16 cellular contexts compared by ENCODE assay signal in genomic region chr9:137244486-137245449, GRCh38. TPM values are rescaled to one million over a fixed set of nuclear protein-coding genes. Genes with fewer than 3 reads are reported as not detected.
DNase-seq lines count a peak whose midpoint lies in the region; ATAC-seq and TF ChIP-seq lines count a peak whose summit lies in the region.
"Had no signal": no experiment of that assay in that cellular context is flagged by ENCODE, and none has a peak within 500 bp of the region (broad histone marks: within the 10 kb centered on the region; RNA-seq: fewer than 3 reads in every experiment).

No MANE protein-coding gene starts in this region.

- H3K36me3 Mint-ChIP-seq in endodermal cell (ENCODE audit: low read depth) (peaks cover 19% of the 10 kb centered on the region), type B pancreatic cell (peaks cover 17% of the 10 kb centered on the region)

- H3K27ac ChIP-seq in left ventricle myocardium inferior (replicated peaks) (peak overlapping the region; percentile 27), right atrium auricular region (no peak overlapping the region), endodermal cell (ENCODE audit: low read depth, low read length) (no peak overlapping the region)
- H3K27ac ChIP-seq: C4-2B, heart right ventricle had no signal

- H3K9me3 Mint-ChIP-seq in endodermal cell (no peaks in the 10 kb centered on the region), type B pancreatic cell (no peaks in the 10 kb centered on the region)
- H3K9me3 Mint-ChIP-seq: activated naive CD4-positive, alpha-beta T cell treated with anti-CD3 and anti-CD28 coated beads for 36 hours had no signal

- H3K9ac ChIP-seq in NT2/D1 (ENCODE audit: insufficient read length, low read depth) (peak overlapping the region; percentile 2), endodermal cell (ENCODE audit: extremely low read depth, low read length, poor library complexity, severe bottlenecking) (no peak overlapping the region)

- intact Hi-C loops in left ventricle myocardium inferior (cut with micrococcal nuclease) (no loop called here), left colon (cut with DNase I, micrococcal nuclease) (no loop called here)

- DNase-seq in left ventricle myocardium inferior (no peak), right atrium auricular region (ENCODE audit: low spot score) (no peak), NT2/D1 (ENCODE audit: low read depth, low spot score) (no peak), endodermal cell (peak; percentile 76), type B pancreatic cell (ENCODE audit: extremely low spot score, unreplicated experiment) (no peak), left colon (no peak)
- no peak for DNase-seq in stimulated activated CD4-positive, alpha-beta T cell treated with anti-CD3 and anti-CD28 coated beads, Interleukin-1b, Interleukin-23, amount 100 ng/mL, for 48 hours
- DNase-seq: activated CD4-positive, alpha-beta T cell treated with anti-CD3 and anti-CD28 coated beads for 36 hours; activated naive CD4-positive, alpha-beta T cell treated with anti-CD3 and anti-CD28 coated beads for 36 hours; heart right ventricle; NCI-H1694; SIG-M5; small intestine had no signal

- peak overlapping the region; percentile 85 for H3K4me3 Mint-ChIP-seq in endodermal cell
- peak overlapping the region; percentile 34 for H3K4me3 Mint-ChIP-seq in type B pancreatic cell
- H3K4me3 Mint-ChIP-seq: activated CD4-positive, alpha-beta T cell treated with anti-CD3 and anti-CD28 coated beads for 36 hours had no signal

- H3K27ac Mint-ChIP-seq in endodermal cell (peak overlapping the region; percentile 70), type B pancreatic cell (peak overlapping the region; percentile 51)
- H3K27ac Mint-ChIP-seq: activated CD4-positive, alpha-beta T cell treated with anti-CD3 and anti-CD28 coated beads for 36 hours; activated naive CD4-positive, alpha-beta T cell treated with anti-CD3 and anti-CD28 coated beads for 36 hours had no signal

- H3K27me3 Mint-ChIP-seq in endodermal cell (ENCODE audit: insufficient read depth), result peaks cover 4% of the 10 kb centered on the region
- H3K27me3 Mint-ChIP-seq in type B pancreatic cell, result peaks cover 4% of the 10 kb centered on the region
- H3K27me3 Mint-ChIP-seq: activated CD4-positive, alpha-beta T cell treated with anti-CD3 and anti-CD28 coated beads for 36 hours had no signal

- H3K9me3 ChIP-seq in left ventricle myocardium inferior (replicated peaks) (no peaks in the 10 kb centered on the region), right atrium auricular region (no peaks in the 10 kb centered on the region), NT2/D1 (ENCODE audit: insufficient read depth, low read length) (no peaks in the 10 kb centered on the region), endodermal cell (ENCODE audit: control insufficient read depth, low read length) (no peaks in the 10 kb centered on the region)
- H3K9me3 ChIP-seq: heart right ventricle had no signal

- no peaks in the 10 kb centered on the region for H3K27me3 ChIP-seq in left ventricle myocardium inferior (ENCODE audit: low read depth)
- H3K27me3 ChIP-seq in right atrium auricular region, result no peaks in the 10 kb centered on the region
- H3K27me3 ChIP-seq in NT2/D1 (ENCODE audit: insufficient read depth, insufficient read length), result peaks cover 6% of the 10 kb centered on the region
- H3K27me3 ChIP-seq in endodermal cell (ENCODE audit: control insufficient read depth, insufficient read depth, low read length, poor library complexity, severe bottlenecking), result no peaks in the 10 kb centered on the region
- H3K27me3 ChIP-seq: heart right ventricle had no signal

- H3K4me3 ChIP-seq in left ventricle myocardium inferior (no peak overlapping the region), right atrium auricular region (no peak overlapping the region), NT2/D1 (ENCODE audit: insufficient read length, low read depth) (no peak overlapping the region), endodermal cell (ENCODE audit: low read length) (peak overlapping the region; percentile 92)
- H3K4me3 ChIP-seq: heart right ventricle had no signal

- TF ChIP-seq CTCF in left ventricle myocardium inferior (IDR thresholded peaks at IDR 0.05; ENCODE audit: borderline replicate concordance) (no peak), right atrium auricular region (IDR thresholded peaks at IDR 0.05) (no peak), endodermal cell (conservative IDR thresholded peaks at IDR 0.05) (no peak), type B pancreatic cell (conservative IDR thresholded peaks at IDR 0.05) (no peak)

- H3K4me1 ChIP-seq in left ventricle myocardium inferior, result peaks cover 54% of the 10 kb centered on the region
- peaks cover 0 to 33% of the 10 kb centered on the region in 2 donors for H3K4me1 ChIP-seq in right atrium auricular region
- peaks cover 37% of the 10 kb centered on the region for H3K4me1 ChIP-seq in NT2/D1 (ENCODE audit: insufficient read depth, insufficient read length)
- H3K4me1 ChIP-seq in endodermal cell (ENCODE audit: control insufficient read depth, insufficient read depth, low read length), result peaks cover 14% of the 10 kb centered on the region

- WGBS in endodermal cell (ENCODE audit: insufficient coverage in 1 of 2, insufficient read length in 1 of 2), 2 experiments, result 77 to 82% methylated on average over 31 to 36 of the region's 36 CpGs

- peaks cover 37% of the 10 kb centered on the region for H3K4me1 Mint-ChIP-seq in endodermal cell
- H3K4me1 Mint-ChIP-seq in type B pancreatic cell (ENCODE audit: unreplicated experiment), result peaks cover 26% of the 10 kb centered on the region

- H3K36me3 ChIP-seq in left ventricle myocardium inferior (peaks cover 22% of the 10 kb centered on the region), right atrium auricular region (peaks cover 23% of the 10 kb centered on the region), NT2/D1 (ENCODE audit: insufficient read depth, insufficient read length, low read length) (peaks cover 27% of the 10 kb centered on the region), endodermal cell (ENCODE audit: control insufficient read depth, insufficient read depth, low read length) (peaks cover 22% of the 10 kb centered on the region)

- no peak for ATAC-seq in left colon
- ATAC-seq in GM21360 (IDR thresholded peaks at IDR 0.05; ENCODE audit: unreplicated experiment), result no peak
- ATAC-seq: activated CD4-positive, alpha-beta T cell treated with anti-CD3 and anti-CD28 coated beads for 36 hours; heart right ventricle had no signal

RNA-seq across cellular contexts. Expression of gene TUBB4B, which starts 3.7 kb away (rescaled TPM):
- total RNA-seq in left ventricle myocardium inferior (463 TPM), right atrium auricular region (100 to 1,000 TPM; 310 to 394 TPM), endodermal cell (100 to 1,000 TPM; 328 to 415 TPM), type B pancreatic cell (ENCODE audit: low replicate concordance) (326 and 349 TPM in 2 replicates), left colon (100 to 1,000 TPM; 353 to 486 TPM)
- polyA plus RNA-seq in endodermal cell (2013, experiment 1 of 2), result 395 TPM
- 425 TPM for polyA plus RNA-seq in endodermal cell (2013, experiment 2 of 2)

RNA-seq across cellular contexts. Expression of gene STPG3, which starts 6.3 kb away (rescaled TPM):
- total RNA-seq in left ventricle myocardium inferior (0.58 TPM), right atrium auricular region (not detected), endodermal cell (not detected), type B pancreatic cell (ENCODE audit: low replicate concordance) (0.31 TPM in 1 of 2 replicates, not detected in the other), left colon (not detected)
- not detected for polyA plus RNA-seq in endodermal cell (2013, experiment 1 of 2)
- polyA plus RNA-seq in endodermal cell (2013, experiment 2 of 2), result not detected
- total RNA-seq: activated CD4-positive, alpha-beta T cell treated with anti-CD3 and anti-CD28 coated beads for 36 hours; activated naive CD4-positive, alpha-beta T cell treated with anti-CD3 and anti-CD28 coated beads for 36 hours; mucosa of gallbladder had no signal
- polyA plus RNA-seq: small intestine had no signal

RNA-seq across cellular contexts. Expression of gene NELFB, which starts 10.4 kb away (rescaled TPM):
- total RNA-seq in left ventricle myocardium inferior (35.2 TPM), right atrium auricular region (10 to 100 TPM; 30.0 to 38.0 TPM), endodermal cell (10 to 100 TPM; 73.3 to 86.6 TPM), type B pancreatic cell (ENCODE audit: low replicate concordance) (52.4 and 61.9 TPM in 2 replicates), left colon (10 to 100 TPM; 61.6 to 70.3 TPM)
- polyA plus RNA-seq in endodermal cell (2013, experiment 1 of 2), result 56.8 TPM
- polyA plus RNA-seq in endodermal cell (2013, experiment 2 of 2), result 55.1 TPM

RNA-seq across cellular contexts. Expression of gene SLC34A3, which starts 14.1 kb away (rescaled TPM):
- not detected for total RNA-seq in left ventricle myocardium inferior
- not detected for total RNA-seq in right atrium auricular region
- under 1 TPM in 1 of 2 donors, not detected in 1; 0.15 TPM for total RNA-seq in endodermal cell
- polyA plus RNA-seq in endodermal cell (2013, experiment 1 of 2), result not detected
- 0.12 TPM for polyA plus RNA-seq in endodermal cell (2013, experiment 2 of 2)
- total RNA-seq in type B pancreatic cell (ENCODE audit: low replicate concordance), result 0.41 and 0.81 TPM in 2 replicates
- total RNA-seq in left colon, result not detected
- total RNA-seq: activated CD4-positive, alpha-beta T cell treated with anti-CD3 and anti-CD28 coated beads for 36 hours; activated naive CD4-positive, alpha-beta T cell treated with anti-CD3 and anti-CD28 coated beads for 36 hours; heart right ventricle had no signal
- polyA plus RNA-seq: heart right ventricle had no signal

RNA-seq across cellular contexts. Expression of gene RNF224, which starts 17.5 kb away (rescaled TPM):
- total RNA-seq in left ventricle myocardium inferior (not detected), right atrium auricular region (not detected), endodermal cell (under 1 TPM; 0.24 to 0.38 TPM), type B pancreatic cell (ENCODE audit: low replicate concordance) (0.36 and 0.48 TPM in 2 replicates), left colon (not detected)
- not detected for polyA plus RNA-seq in endodermal cell (2013, experiment 1 of 2)
- not detected for polyA plus RNA-seq in endodermal cell (2013, experiment 2 of 2)
- total RNA-seq: activated CD4-positive, alpha-beta T cell treated with anti-CD3 and anti-CD28 coated beads for 36 hours; activated naive CD4-positive, alpha-beta T cell treated with anti-CD3 and anti-CD28 coated beads for 36 hours had no signal
- polyA plus RNA-seq: heart right ventricle had no signal
